10 cellular contexts compared by ENCODE assay signal in genomic region chr13:33279414-33279813, GRCh38. TPM values are rescaled to one million over a fixed set of nuclear protein-coding genes. Genes with fewer than 3 reads are reported as not detected.
DNase-seq lines count a peak whose midpoint lies in the region; ATAC-seq and TF ChIP-seq lines count a peak whose summit lies in the region.
"Had no signal": no experiment of that assay in that cellular context is flagged by ENCODE, and none has a peak within 500 bp of the region (broad histone marks: within the 10 kb centered on the region; RNA-seq: fewer than 3 reads in every experiment).

No MANE protein-coding gene starts in this region.

- H3K4me1 Mint-ChIP-seq in activated naive CD8-positive, alpha-beta T cell treated with anti-CD3 and anti-CD28 coated beads, Interleukin-2, amount 50 U/mL, for 24 hours, result no peaks in the 10 kb centered on the region
- H3K4me1 Mint-ChIP-seq: memory B cell had no signal

- peak; percentile 58 to 89 for DNase-seq in NCI-H446 (lab: John Stamatoyannopoulos, UW)
- no peak for DNase-seq in epithelial cell of prostate (ENCODE audit: low read depth, low spot score)
- DNase-seq in tibial nerve (ENCODE audit: low spot score in 2 of 2), result no peak
- no peak for DNase-seq in activated naive CD8-positive, alpha-beta T cell treated with anti-CD3 and anti-CD28 coated beads, Interleukin-2, amount 50 U/mL, for 24 hours
- DNase-seq: activated CD4-positive, alpha-beta T cell treated with anti-CD3 and anti-CD28 coated beads for 48 hours had no signal

- peaks cover 62% of the 10 kb centered on the region for H3K4me1 ChIP-seq in mesodermal cell (ENCODE audit: control insufficient read depth, insufficient read depth, low read length, poor library complexity, severe bottlenecking)
- H3K4me1 ChIP-seq in tibial nerve, result peaks cover 0 to 85% (median 36%) of the 10 kb centered on the region in 4 donors

- H3K27ac ChIP-seq in epithelial cell of prostate, result peak overlapping the region; percentile 90
- H3K27ac ChIP-seq in mesodermal cell (ENCODE audit: low read depth, low read length, severe bottlenecking), result peak overlapping the region; percentile 87
- H3K27ac ChIP-seq in tibial nerve, result peak overlapping the region in 3 of 4 donors; percentile 6 to 97 (median 97)

- peaks cover 4% of the 10 kb centered on the region for H3K9me3 ChIP-seq in mesodermal cell (ENCODE audit: control insufficient read depth, low read length)
- no peaks in the 10 kb centered on the region for H3K9me3 ChIP-seq in tibial nerve

- TF ChIP-seq POLR2A in tibial nerve (IDR thresholded peaks at IDR 0.05), result no peak

- H3K4me3 ChIP-seq in mesodermal cell (ENCODE audit: extremely low read depth, insufficient read depth, low read length, poor library complexity, severe bottlenecking) (no peak overlapping the region), tibial nerve (no peak overlapping the region)

- H3K9me3 Mint-ChIP-seq in activated naive CD8-positive, alpha-beta T cell treated with anti-CD3 and anti-CD28 coated beads, Interleukin-2, amount 50 U/mL, for 24 hours, result no peaks in the 10 kb centered on the region
- H3K9me3 Mint-ChIP-seq: memory B cell had no signal

- H3K27ac Mint-ChIP-seq in activated naive CD8-positive, alpha-beta T cell treated with anti-CD3 and anti-CD28 coated beads, Interleukin-2, amount 50 U/mL, for 24 hours, result no peak overlapping the region
- H3K27ac Mint-ChIP-seq: memory B cell had no signal

- H3K27me3 ChIP-seq in tibial nerve, result no peaks in the 10 kb centered on the region

- H3K36me3 ChIP-seq in mesodermal cell (ENCODE audit: control insufficient read depth, insufficient read depth, low read length) (peaks cover 6% of the 10 kb centered on the region), tibial nerve (no peaks in the 10 kb centered on the region)

- peaks cover 16% of the 10 kb centered on the region for H3K27me3 Mint-ChIP-seq in activated naive CD8-positive, alpha-beta T cell treated with anti-CD3 and anti-CD28 coated beads, Interleukin-2, amount 50 U/mL, for 24 hours

- no peak for ATAC-seq in GM18498 (IDR thresholded peaks at IDR 0.05; ENCODE audit: unreplicated experiment)
- no peak for ATAC-seq in GM19467 (IDR thresholded peaks at IDR 0.05; ENCODE audit: unreplicated experiment)
- no peak for ATAC-seq in activated naive CD8-positive, alpha-beta T cell treated with anti-CD3 and anti-CD28 coated beads, Interleukin-2, amount 50 U/mL, for 24 hours
- no peak for ATAC-seq in GM21390 (IDR thresholded peaks at IDR 0.05; ENCODE audit: unreplicated experiment)

- no peaks in the 10 kb centered on the region for H3K36me3 Mint-ChIP-seq in activated naive CD8-positive, alpha-beta T cell treated with anti-CD3 and anti-CD28 coated beads, Interleukin-2, amount 50 U/mL, for 24 hours (ENCODE audit: low read depth)
- H3K36me3 Mint-ChIP-seq: memory B cell had no signal

- no CpG with 5 or more reads among the region's 1 CpG for WGBS in mesodermal cell (ENCODE audit: insufficient coverage in 2 of 2), 2 experiments
- WGBS in tibial nerve, 2 donors, result 27 to 30% methylated on average over 1 of the region's 1 CpG

- no peak overlapping the region for H3K4me3 Mint-ChIP-seq in activated naive CD8-positive, alpha-beta T cell treated with anti-CD3 and anti-CD28 coated beads, Interleukin-2, amount 50 U/mL, for 24 hours
- H3K4me3 Mint-ChIP-seq: memory B cell had no signal

- no peak for TF ChIP-seq EP300 in tibial nerve (IDR thresholded peaks at IDR 0.05)

- TF ChIP-seq CTCF in tibial nerve (IDR thresholded peaks at IDR 0.05), result no peak

RNA-seq across cellular contexts. Expression of gene STARD13, which starts 6.1 kb away (rescaled TPM):
- polyA plus RNA-seq in mesodermal cell (2013, experiment 1 of 2), result 7.7 TPM
- polyA plus RNA-seq in mesodermal cell (2013, experiment 2 of 2), result 7.5 TPM
- total RNA-seq in tibial nerve, result 100 to 1,000 TPM in 1 of 4 donors, 10 to 100 TPM in 3; 52.7 to 125 (median 80.0) TPM

Comparison
In these comparisons a context has a peak if more than half of its experiments do, and no peak if none do; other contexts are left out.
1. DNase-seq: peak in NCI-H446 (2 of 2); none in epithelial cell of prostate (single experiment), tibial nerve (0 of 2) and activated naive CD8-positive, alpha-beta T cell treated with anti-CD3 and anti-CD28 coated beads, Interleukin-2, amount 50 U/mL, for 24 hours (single experiment).
2. Peak in every context shown above with its lines, with median percentiles within 50 percentile points of each other: H3K27ac ChIP-seq.